In genomic region chr21:38913120-38913975, GRCh38 we compare ENCODE assay signal across 1 cellular context.
TF ChIP-seq lines count a peak whose summit lies in the region.

No MANE protein-coding gene starts in this region.

TF ChIP-seq in HEK293, 187 proteins besides CTCF, POLR2A, EP300 and RAD21 (continued from another document):
- TF ChIP-seq ZNF266 (tag by site-specific recombination; IDR thresholded peaks at IDR 0.05; ENCODE audit: low read depth) (no peak), ZNF600 (tag by site-specific recombination; IDR thresholded peaks at IDR 0.05) (no peak), ZBTB49 (tag by site-specific recombination; IDR thresholded peaks at IDR 0.05; ENCODE audit: low read depth) (no peak), ZNF274 (IDR thresholded peaks at IDR 0.05; ENCODE audit: low read length) (no peak), ZNF274 (tag by site-specific recombination; IDR thresholded peaks at IDR 0.05; ENCODE audit: borderline replicate concordance) (no peak), BCL6B (tag by site-specific recombination; IDR thresholded peaks at IDR 0.05) (no peak), ZNF707 (tag by site-specific recombination; IDR thresholded peaks at IDR 0.05) (peak; percentile 49; the same call in 1 of the 2 replicates), SALL2 (tag by site-specific recombination; IDR thresholded peaks at IDR 0.05; ENCODE audit: borderline replicate concordance) (peak; percentile 88), ZNF202 (tag by site-specific recombination; IDR thresholded peaks at IDR 0.05; ENCODE audit: borderline replicate concordance) (no peak), ZNF768 (tag by site-specific recombination; IDR thresholded peaks at IDR 0.05) (no peak), BCL11A (tag by site-specific recombination; IDR thresholded peaks at IDR 0.05; ENCODE audit: low read depth) (no peak), ZNF677 (tag by site-specific recombination; IDR thresholded peaks at IDR 0.05) (no peak), KLF10 (tag by site-specific recombination; IDR thresholded peaks at IDR 0.05) (no peak), ZNF112 (tag by site-specific recombination; IDR thresholded peaks at IDR 0.05) (no peak), SP7 (tag by site-specific recombination; IDR thresholded peaks at IDR 0.05) (peak; percentile 71), GLI2 (tag by site-specific recombination; IDR thresholded peaks at IDR 0.05; ENCODE audit: borderline replicate concordance, low read depth) (no peak), ZNF10 (tag by site-specific recombination; IDR thresholded peaks at IDR 0.05) (no peak), ZNF785 (tag by site-specific recombination; IDR thresholded peaks at IDR 0.05) (no peak), ZNF501 (tag by site-specific recombination; IDR thresholded peaks at IDR 0.05) (no peak), ZFP69B (tag by site-specific recombination; IDR thresholded peaks at IDR 0.05) (0 out of 2 replicates have a peak, but pooled peaks have one; percentile 45), ZNF292 (tag by site-specific recombination; IDR thresholded peaks at IDR 0.05; ENCODE audit: borderline replicate concordance, low read depth) (no peak), ZNF138 (tag by site-specific recombination; IDR thresholded peaks at IDR 0.05; ENCODE audit: borderline replicate concordance) (no peak), ZNF350 (tag by site-specific recombination; IDR thresholded peaks at IDR 0.05) (no peak), GFI1B (tag by site-specific recombination; IDR thresholded peaks at IDR 0.05) (no peak), ZNF37A (tag by site-specific recombination; IDR thresholded peaks at IDR 0.05) (no peak), ZNF510 (tag by site-specific recombination; IDR thresholded peaks at IDR 0.05; ENCODE audit: insufficient replicate concordance) (no peak), ZNF311 (tag by site-specific recombination; IDR thresholded peaks at IDR 0.05; ENCODE audit: borderline replicate concordance) (no peak), AEBP2 (tag by site-specific recombination; IDR thresholded peaks at IDR 0.05; ENCODE audit: borderline replicate concordance) (no peak), ZNF155 (tag by site-specific recombination; IDR thresholded peaks at IDR 0.05) (0 out of 2 replicates have a peak, but pooled peaks have one; percentile 87), ZNF324 (tag by site-specific recombination; IDR thresholded peaks at IDR 0.05) (peak; percentile 68; the same call in 1 of the 2 replicates), ZNF626 (tag by site-specific recombination; IDR thresholded peaks at IDR 0.05) (no peak), SP2 (tag by site-specific recombination; IDR thresholded peaks at IDR 0.05) (no peak)
- TF ChIP-seq, protein P1, sequence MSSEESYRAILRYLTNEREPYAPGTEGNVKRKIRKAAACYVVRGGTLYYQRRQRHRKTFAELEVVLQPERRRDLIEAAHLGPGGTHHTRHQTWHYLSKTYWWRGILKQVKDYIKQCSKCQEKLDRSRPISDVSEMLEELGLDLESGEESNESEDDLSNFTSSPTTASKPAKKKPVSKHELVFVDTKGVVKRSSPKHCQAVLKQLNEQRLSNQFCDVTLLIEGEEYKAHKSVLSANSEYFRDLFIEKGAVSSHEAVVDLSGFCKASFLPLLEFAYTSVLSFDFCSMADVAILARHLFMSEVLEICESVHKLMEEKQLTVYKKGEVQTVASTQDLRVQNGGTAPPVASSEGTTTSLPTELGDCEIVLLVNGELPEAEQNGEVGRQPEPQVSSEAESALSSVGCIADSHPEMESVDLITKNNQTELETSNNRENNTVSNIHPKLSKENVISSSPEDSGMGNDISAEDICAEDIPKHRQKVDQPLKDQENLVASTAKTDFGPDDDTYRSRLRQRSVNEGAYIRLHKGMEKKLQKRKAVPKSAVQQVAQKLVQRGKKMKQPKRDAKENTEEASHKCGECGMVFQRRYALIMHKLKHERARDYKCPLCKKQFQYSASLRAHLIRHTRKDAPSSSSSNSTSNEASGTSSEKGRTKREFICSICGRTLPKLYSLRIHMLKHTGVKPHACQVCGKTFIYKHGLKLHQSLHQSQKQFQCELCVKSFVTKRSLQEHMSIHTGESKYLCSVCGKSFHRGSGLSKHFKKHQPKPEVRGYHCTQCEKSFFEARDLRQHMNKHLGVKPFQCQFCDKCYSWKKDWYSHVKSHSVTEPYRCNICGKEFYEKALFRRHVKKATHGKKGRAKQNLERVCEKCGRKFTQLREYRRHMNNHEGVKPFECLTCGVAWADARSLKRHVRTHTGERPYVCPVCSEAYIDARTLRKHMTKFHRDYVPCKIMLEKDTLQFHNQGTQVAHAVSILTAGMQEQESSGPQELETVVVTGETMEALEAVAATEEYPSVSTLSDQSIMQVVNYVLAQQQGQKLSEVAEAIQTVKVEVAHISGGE (tag by site-specific recombination; conservative IDR thresholded peaks at IDR 0.05; ENCODE audit: low read depth): no peak
- TF ChIP-seq, protein P2, sequence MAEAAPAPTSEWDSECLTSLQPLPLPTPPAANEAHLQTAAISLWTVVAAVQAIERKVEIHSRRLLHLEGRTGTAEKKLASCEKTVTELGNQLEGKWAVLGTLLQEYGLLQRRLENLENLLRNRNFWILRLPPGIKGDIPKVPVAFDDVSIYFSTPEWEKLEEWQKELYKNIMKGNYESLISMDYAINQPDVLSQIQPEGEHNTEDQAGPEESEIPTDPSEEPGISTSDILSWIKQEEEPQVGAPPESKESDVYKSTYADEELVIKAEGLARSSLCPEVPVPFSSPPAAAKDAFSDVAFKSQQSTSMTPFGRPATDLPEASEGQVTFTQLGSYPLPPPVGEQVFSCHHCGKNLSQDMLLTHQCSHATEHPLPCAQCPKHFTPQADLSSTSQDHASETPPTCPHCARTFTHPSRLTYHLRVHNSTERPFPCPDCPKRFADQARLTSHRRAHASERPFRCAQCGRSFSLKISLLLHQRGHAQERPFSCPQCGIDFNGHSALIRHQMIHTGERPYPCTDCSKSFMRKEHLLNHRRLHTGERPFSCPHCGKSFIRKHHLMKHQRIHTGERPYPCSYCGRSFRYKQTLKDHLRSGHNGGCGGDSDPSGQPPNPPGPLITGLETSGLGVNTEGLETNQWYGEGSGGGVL (tag by site-specific recombination; IDR thresholded peaks at IDR 0.05): no peak
- TF ChIP-seq, protein P3, sequence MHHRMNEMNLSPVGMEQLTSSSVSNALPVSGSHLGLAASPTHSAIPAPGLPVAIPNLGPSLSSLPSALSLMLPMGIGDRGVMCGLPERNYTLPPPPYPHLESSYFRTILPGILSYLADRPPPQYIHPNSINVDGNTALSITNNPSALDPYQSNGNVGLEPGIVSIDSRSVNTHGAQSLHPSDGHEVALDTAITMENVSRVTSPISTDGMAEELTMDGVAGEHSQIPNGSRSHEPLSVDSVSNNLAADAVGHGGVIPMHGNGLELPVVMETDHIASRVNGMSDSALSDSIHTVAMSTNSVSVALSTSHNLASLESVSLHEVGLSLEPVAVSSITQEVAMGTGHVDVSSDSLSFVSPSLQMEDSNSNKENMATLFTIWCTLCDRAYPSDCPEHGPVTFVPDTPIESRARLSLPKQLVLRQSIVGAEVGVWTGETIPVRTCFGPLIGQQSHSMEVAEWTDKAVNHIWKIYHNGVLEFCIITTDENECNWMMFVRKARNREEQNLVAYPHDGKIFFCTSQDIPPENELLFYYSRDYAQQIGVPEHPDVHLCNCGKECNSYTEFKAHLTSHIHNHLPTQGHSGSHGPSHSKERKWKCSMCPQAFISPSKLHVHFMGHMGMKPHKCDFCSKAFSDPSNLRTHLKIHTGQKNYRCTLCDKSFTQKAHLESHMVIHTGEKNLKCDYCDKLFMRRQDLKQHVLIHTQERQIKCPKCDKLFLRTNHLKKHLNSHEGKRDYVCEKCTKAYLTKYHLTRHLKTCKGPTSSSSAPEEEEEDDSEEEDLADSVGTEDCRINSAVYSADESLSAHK (tag by site-specific recombination; IDR thresholded peaks at IDR 0.05): peak; percentile 5; the same call in 1 of the 2 replicates
- TF ChIP-seq, protein P4, sequence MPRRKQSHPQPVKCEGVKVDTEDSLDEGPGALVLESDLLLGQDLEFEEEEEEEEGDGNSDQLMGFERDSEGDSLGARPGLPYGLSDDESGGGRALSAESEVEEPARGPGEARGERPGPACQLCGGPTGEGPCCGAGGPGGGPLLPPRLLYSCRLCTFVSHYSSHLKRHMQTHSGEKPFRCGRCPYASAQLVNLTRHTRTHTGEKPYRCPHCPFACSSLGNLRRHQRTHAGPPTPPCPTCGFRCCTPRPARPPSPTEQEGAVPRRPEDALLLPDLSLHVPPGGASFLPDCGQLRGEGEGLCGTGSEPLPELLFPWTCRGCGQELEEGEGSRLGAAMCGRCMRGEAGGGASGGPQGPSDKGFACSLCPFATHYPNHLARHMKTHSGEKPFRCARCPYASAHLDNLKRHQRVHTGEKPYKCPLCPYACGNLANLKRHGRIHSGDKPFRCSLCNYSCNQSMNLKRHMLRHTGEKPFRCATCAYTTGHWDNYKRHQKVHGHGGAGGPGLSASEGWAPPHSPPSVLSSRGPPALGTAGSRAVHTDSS (tag by site-specific recombination; IDR thresholded peaks at IDR 0.05): no peak
TF ChIP-seq in HEK293: peak in this region for 31.
